In genomic region chr18:9405130-9405529, GRCh38 we compare ENCODE assay signal across 22 cellular contexts.
A peak's percentile ranks its signal among the peaks of the same experiment; 100 is the strongest.
DNase-seq lines count a peak whose midpoint lies in the region; ATAC-seq, FAIRE-seq and TF ChIP-seq lines count a peak whose summit lies in the region.
"Had no signal": no experiment of that assay in that cellular context is flagged by ENCODE, and none has a peak within 500 bp of the region (broad histone marks: within the 10 kb centered on the region; RNA-seq: fewer than 3 reads in every experiment).

No MANE protein-coding gene starts in this region.

- POLR2A ChIA-PET in CD4-positive, alpha-beta T cell (lab: Charles Lee): no interaction called here
- POLR2A ChIA-PET in endothelial cell of umbilical vein (lab: Charles Lee): no interaction called here

- H3K36me3 ChIP-seq in endothelial cell of umbilical vein (ENCODE audit: control insufficient read depth in 2 of 2, extremely low read depth in 1 of 2, insufficient read depth in 2 of 2, low read length in 2 of 2) (no peaks in the 10 kb centered on the region), trophoblast cell (ENCODE audit: control insufficient read depth in 1 of 2, insufficient read depth in 2 of 2, low read length in 2 of 2) (no peaks in the 10 kb centered on the region)
- H3K36me3 ChIP-seq: neutrophil, upper lobe of left lung had no signal

- peak overlapping the region in 1 of 3 experiments; percentile 10 for H3K4me3 ChIP-seq in endothelial cell of umbilical vein (replicated peaks in 1 of 3; ENCODE audit: insufficient read depth in 1 of 3, low read depth in 1 of 3, low read length in 3 of 3)
- no peak overlapping the region for H3K4me3 ChIP-seq in trophoblast cell (ENCODE audit: low read depth, low read length)
- H3K4me3 ChIP-seq: hepatocyte, SK-N-MC had no signal

- H3K23ac ChIP-seq in trophoblast cell (ENCODE audit: low read length): no peak overlapping the region

- no peak for ATAC-seq in CD4-positive, alpha-beta T cell (ENCODE audit: poor library complexity)
- ATAC-seq in GM18498 (IDR thresholded peaks at IDR 0.05; ENCODE audit: unreplicated experiment): peak; percentile 23
- ATAC-seq in GM18868 (IDR thresholded peaks at IDR 0.05; ENCODE audit: unreplicated experiment): no peak
- ATAC-seq: HCT116 had no signal

- H3K4me2 ChIP-seq in endothelial cell of umbilical vein (ENCODE audit: insufficient read depth, low read length): peak overlapping the region; percentile 52
- H3K4me2 ChIP-seq in trophoblast cell (ENCODE audit: low read length): no peak overlapping the region
- H3K4me2 ChIP-seq: hepatocyte, KMS-11 had no signal

- peak overlapping the region; percentile 88 for H3K4me3 Mint-ChIP-seq in CD4-positive, alpha-beta T cell
- H3K4me3 Mint-ChIP-seq: central memory CD8-positive, alpha-beta T cell had no signal

- BruUV-seq in endothelial cell of umbilical vein (replicated peaks; lab: Mats Ljungman, UMichigan): no TSS peak

- H4K8ac ChIP-seq in trophoblast cell (ENCODE audit: low read depth, low read length): peak overlapping the region; percentile 83

- H3K9me1 ChIP-seq in endothelial cell of umbilical vein (replicated peaks; ENCODE audit: control insufficient read depth, extremely low read depth, insufficient read depth, low read length): no peaks in the 10 kb centered on the region

- no peaks in the 10 kb centered on the region for H4K20me1 ChIP-seq in endothelial cell of umbilical vein (replicated peaks; ENCODE audit: control insufficient read depth, extremely low read depth, insufficient read depth, low read length)

- H3K27ac Mint-ChIP-seq in CD4-positive, alpha-beta T cell: no peak overlapping the region

- TF ChIP-seq CTCF in CD4-positive, alpha-beta T cell (IDR thresholded peaks at IDR 0.05): no peak
- TF ChIP-seq CTCF in endothelial cell of umbilical vein (IDR thresholded peaks at IDR 0.05; ENCODE audit: extremely low read depth in 1 of 2, insufficient read depth in 1 of 2, low read depth in 1 of 2, low read length in 2 of 2): no peak

- H2BK5ac ChIP-seq in trophoblast cell (ENCODE audit: low read depth, low read length, poor library complexity): peak overlapping the region; percentile 90

- H3K79me1 ChIP-seq in trophoblast cell (ENCODE audit: low read length): peaks cover 14% of the 10 kb centered on the region

- dilution Hi-C loops in endothelial cell of umbilical vein (cut with MboI; ENCODE audit: extremely low pct_ligation_motif_present, low sequenced_read_pairs): no loop called here

- no peak for TF ChIP-seq POLR2A in endothelial cell of umbilical vein (IDR thresholded peaks at IDR 0.05; ENCODE audit: low read depth, low read length)

- peak overlapping the region; percentile 29 for H3K14ac ChIP-seq in trophoblast cell (ENCODE audit: low read length)

- H3K27ac ChIP-seq in CD4-positive, alpha-beta T cell (ENCODE audit: low read depth, low read length): no peak overlapping the region
- H3K27ac ChIP-seq in endothelial cell of umbilical vein (ENCODE audit: insufficient read depth, low read depth, low read length) (peak overlapping the region; percentile 99), trophoblast cell (ENCODE audit: low read depth, low read length) (peak overlapping the region; percentile 95)
- H3K27ac ChIP-seq: epithelial cell of prostate, hepatocyte, KMS-11, RWPE1, SK-N-MC, upper lobe of left lung had no signal

- peak overlapping the region; percentile 6 for H4K12ac ChIP-seq in trophoblast cell (ENCODE audit: low read depth, low read length)

- peak overlapping the region; percentile 79 for H4K91ac ChIP-seq in trophoblast cell (ENCODE audit: low read depth, low read length)

- peaks cover 13% of the 10 kb centered on the region for H3K4me1 Mint-ChIP-seq in CD4-positive, alpha-beta T cell (ENCODE audit: low read depth)
- H3K4me1 Mint-ChIP-seq: central memory CD8-positive, alpha-beta T cell had no signal

- intact Hi-C loops in CD4-positive, alpha-beta T cell (cut with DNase I, micrococcal nuclease): no loop called here
- intact Hi-C loops in endothelial cell of umbilical vein (cut with micrococcal nuclease): loop anchor here (2.0 to 10.0 kb wide), 4 partner anchors 70 to 700 kb away; partner anchors contain the start of genes MTCL1 and TWSG1

- no peaks in the 10 kb centered on the region for H3K9me3 ChIP-seq in CD4-positive, alpha-beta T cell (ENCODE audit: control insufficient read depth, low read length)
- H3K9me3 ChIP-seq in endothelial cell of umbilical vein (replicated peaks; ENCODE audit: control insufficient read depth, insufficient read depth, low read length): no peaks in the 10 kb centered on the region
- H3K9me3 ChIP-seq in trophoblast cell (ENCODE audit: insufficient read depth, low read depth, low read length): peaks cover 3% of the 10 kb centered on the region
- H3K9me3 ChIP-seq: neutrophil, upper lobe of left lung had no signal

- H3K36me3 Mint-ChIP-seq in CD4-positive, alpha-beta T cell (ENCODE audit: low read depth): no peaks in the 10 kb centered on the region

- H2BK12ac ChIP-seq in trophoblast cell (ENCODE audit: low read length): peak overlapping the region; percentile 75

- no peak overlapping the region for H3K4ac ChIP-seq in trophoblast cell (ENCODE audit: low read depth, low read length)

- FAIRE-seq in endothelial cell of umbilical vein (lab: Jason Lieb, UNC): no peak

- H3K4me1 ChIP-seq in endothelial cell of umbilical vein (ENCODE audit: control insufficient read depth, extremely low read depth, insufficient read depth, low read length) (peaks cover 34% of the 10 kb centered on the region), trophoblast cell (ENCODE audit: control insufficient read depth in 1 of 2, insufficient read depth in 2 of 2, low read length in 2 of 2) (peaks cover 17 to 19% of the 10 kb centered on the region in 2 experiments)
- H3K4me1 ChIP-seq: upper lobe of left lung had no signal

- H2AFZ ChIP-seq in endothelial cell of umbilical vein (ENCODE audit: low read depth, low read length): peak overlapping the region; percentile 6
- no peak overlapping the region for H2AFZ ChIP-seq in trophoblast cell (ENCODE audit: insufficient read depth, low read length, poor library complexity)
- H2AFZ ChIP-seq: hepatocyte had no signal

- H2AK5ac ChIP-seq in trophoblast cell (ENCODE audit: low read length): no peak overlapping the region

- WGBS in trophoblast cell (ENCODE audit: extremely low coverage, insufficient coverage, insufficient read length): no CpG with 5 or more reads among the region's 7 CpGs

- H2BK120ac ChIP-seq in trophoblast cell (ENCODE audit: insufficient read depth, low read length, poor library complexity): peak overlapping the region; percentile 91

- no peaks in the 10 kb centered on the region for H3K27me3 Mint-ChIP-seq in CD4-positive, alpha-beta T cell

- H3K9me3 Mint-ChIP-seq in CD4-positive, alpha-beta T cell: peaks cover 2% of the 10 kb centered on the region
- H3K9me3 Mint-ChIP-seq: central memory CD8-positive, alpha-beta T cell had no signal

- H3K18ac ChIP-seq in trophoblast cell (ENCODE audit: low read length): peak overlapping the region; percentile 76

- H3K79me2 ChIP-seq in endothelial cell of umbilical vein (ENCODE audit: control insufficient read depth, insufficient read depth, low read length) (no peaks in the 10 kb centered on the region), trophoblast cell (ENCODE audit: control insufficient read depth, insufficient read depth, low read length, poor library complexity) (peaks cover 2% of the 10 kb centered on the region)
- H3K79me2 ChIP-seq: hepatocyte had no signal

- H3K27me3 ChIP-seq in CD4-positive, alpha-beta T cell (ENCODE audit: control insufficient read depth, insufficient read depth, low read length): no peaks in the 10 kb centered on the region
- H3K27me3 ChIP-seq in endothelial cell of umbilical vein (ENCODE audit: control insufficient read depth in 2 of 2, insufficient read depth in 2 of 2, low read length in 2 of 2) (no peaks in the 10 kb centered on the region), trophoblast cell (ENCODE audit: insufficient read depth, low read length) (no peaks in the 10 kb centered on the region)
- H3K27me3 ChIP-seq: hepatocyte, neutrophil, upper lobe of left lung had no signal

- no peak for DNase-seq in CD4-positive, alpha-beta T cell
- DNase-seq in endothelial cell of umbilical vein (ENCODE audit: low read depth, low spot score) (no peak), trophoblast cell (no peak), cortex of kidney (lab: John Stamatoyannopoulos, UW) (no peak), NCI-H524 treated with DMSO at 0.1 percent for 48 hours (lab: John Stamatoyannopoulos, UW) (no peak)
- DNase-seq: activated CD4-positive, alpha-beta T cell treated with anti-CD3 and anti-CD28 coated beads, Interleukin-2, amount 50 U/mL, for 48 hours; activated gamma-delta T cell treated with Interleukin-2 at 50 U/mL for 16 hours; anterior cingulate cortex; foreskin melanocyte; left ventricle myocardium superior; MV-4-11 had no signal

- CTCF ChIA-PET in CD4-positive, alpha-beta T cell (lab: Charles Lee): no interaction called here
- CTCF ChIA-PET in endothelial cell of umbilical vein (lab: Charles Lee): interaction anchor here (1.6 kb wide), 1 partner anchor 39 kb away, joined by 4 read pairs; no protein-coding TSS in a partner anchor

- H3K9ac ChIP-seq in endothelial cell of umbilical vein (replicated peaks; ENCODE audit: extremely low read depth, insufficient read depth, low read length) (peak overlapping the region; percentile 89), trophoblast cell (ENCODE audit: low read length) (no peak overlapping the region)
- H3K9ac ChIP-seq: KMS-11 had no signal

TF ChIP-seq in endothelial cell of umbilical vein, 7 proteins besides CTCF, POLR2A, EP300 and RAD21:
- TF ChIP-seq MAX (IDR thresholded peaks at IDR 0.05; ENCODE audit: insufficient read depth, insufficient read length): no peak
- TF ChIP-seq POLR2AphosphoS5 (IDR thresholded peaks at IDR 0.05; ENCODE audit: insufficient read depth, low read depth, low read length): no peak
- TF ChIP-seq FOS (IDR thresholded peaks at IDR 0.05; ENCODE audit: borderline replicate concordance, insufficient read depth, low read length): no peak
- TF ChIP-seq MYC (IDR thresholded peaks at IDR 0.05; ENCODE audit: low read depth, low read length): no peak
- TF ChIP-seq EZH2 (IDR thresholded peaks at IDR 0.05; ENCODE audit: borderline replicate concordance, low read depth, low read length, severe bottlenecking): no peak
- no peak for TF ChIP-seq JUN (IDR thresholded peaks at IDR 0.05; ENCODE audit: borderline replicate concordance, insufficient read depth, insufficient read length, low read depth)
- no peak for TF ChIP-seq GATA2 (IDR thresholded peaks at IDR 0.05; ENCODE audit: insufficient read depth, insufficient read length, low read depth, low read length)
